8 cellular contexts compared by ENCODE assay signal in the genomic region with DNA sequence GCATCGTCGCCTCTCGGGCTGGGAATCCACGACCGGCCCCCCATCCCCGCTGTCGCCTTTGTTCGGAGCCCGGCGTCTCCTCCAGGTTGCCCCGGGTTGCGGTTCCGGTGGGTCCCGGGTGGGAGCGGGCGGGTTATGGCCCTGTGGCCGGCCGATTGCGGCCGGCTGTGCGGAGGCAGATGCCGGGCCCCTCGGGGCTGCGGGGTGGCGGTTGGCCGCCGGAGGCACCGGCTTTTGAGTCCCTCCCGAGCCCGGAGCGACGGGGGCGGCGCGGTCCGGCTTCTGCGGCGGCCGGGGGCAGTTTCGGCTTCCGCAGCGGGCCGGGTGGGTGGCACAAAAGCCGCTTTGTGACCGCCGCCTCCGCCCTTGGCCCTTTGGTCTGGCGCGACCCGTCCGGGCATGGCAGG. TPM values are rescaled to one million over a fixed set of nuclear protein-coding genes. Genes with fewer than 3 reads are reported as not detected.
DNase-seq lines count a peak whose midpoint lies in the region; ATAC-seq, FAIRE-seq and TF ChIP-seq lines count a peak whose summit lies in the region.

No MANE protein-coding gene starts in this region.

- no peak overlapping the region for H3K4me2 ChIP-seq in GM12878 (ENCODE audit: control insufficient read depth, insufficient read depth)

- H3K27ac ChIP-seq in GM12878 (ENCODE audit: control insufficient read depth, insufficient read depth) (peak overlapping the region; percentile 98), temporal lobe (ENCODE audit: low read depth, low read length) (peak overlapping the region; percentile 85)

- H3K79me2 ChIP-seq in GM12878 (ENCODE audit: control insufficient read depth, insufficient read depth, low read length), result peaks cover 50% of the 10 kb centered on the region

- RAD21 ChIA-PET in GM12878 (lab: Charles Lee; ENCODE audit: unreplicated experiment), result interaction anchor here (1.0 to 2.6 kb wide), 12 partner anchors 8 to 223 kb away, joined by 3 to 69 read pairs (median 6); a partner anchor contains a TSS

- in situ Hi-C loops in GM12878 (cut with MboI), result loop anchor here (5.0 kb wide), 1 partner anchor 220 kb away; no protein-coding TSS in a partner anchor

- no peak for TF ChIP-seq EP300 in GM12878 (IDR thresholded peaks at IDR 0.05; ENCODE audit: borderline replicate concordance in 1 of 2, control insufficient read depth in 1 of 2, low read depth in 2 of 2, low read length in 2 of 2)

- SMC1A ChIA-PET in GM12878 (lab: Charles Lee; ENCODE audit: uncharacterized antibody, unreplicated experiment), result interaction anchor here (1.0 to 2.3 kb wide), 7 partner anchors 46 to 220 kb away, joined by 3 to 55 read pairs (median 6); no protein-coding TSS in a partner anchor

- H3K9me3 ChIP-seq in GM12878 (replicated peaks; ENCODE audit: control insufficient read depth, insufficient read depth, low read length), result no peaks in the 10 kb centered on the region

- peak; percentile 42; the same call in 1 of the 2 replicates for TF ChIP-seq POLR2A in GM12878 (IDR thresholded peaks at IDR 0.05; ENCODE audit: low read depth, low read length)

- peak overlapping the region; percentile 82 for H3K9ac ChIP-seq in GM12878 (ENCODE audit: control insufficient read depth, insufficient read depth, low read length)

- WGBS in GM12878 (ENCODE audit: insufficient coverage, insufficient replicate concordance, low lambda C conversion rate, missing lambda C conversion rate), result under 1% methylated on average over 42 of the region's 51 CpGs

- peaks cover 0 to 3% of the 10 kb centered on the region in 2 experiments; a peak in 1 of 4 replicates for H3K36me3 ChIP-seq in GM12878 (ENCODE audit: control insufficient read depth in 2 of 2, insufficient read depth in 2 of 2, low read length in 1 of 2)
- H3K36me3 ChIP-seq in kidney epithelial cell (ENCODE audit: control insufficient read depth, insufficient read depth, low read length), result no peaks in the 10 kb centered on the region

- H2AFZ ChIP-seq in GM12878 (ENCODE audit: control insufficient read depth, low read depth, low read length), result peak overlapping the region; percentile 30; the same call in 1 of the 2 replicates

- intact Hi-C loops in GM12878 (cut with micrococcal nuclease; ENCODE audit: unreplicated experiment), result loop anchor here (1.0 to 5.0 kb wide), 2 partner anchors 67 to 265 kb away; no protein-coding TSS in a partner anchor

- H3K4me3 ChIP-seq in GM12878, result peak overlapping the region; percentile 80
- peak overlapping the region; percentile 99 for H3K4me3 ChIP-seq in kidney epithelial cell (ENCODE audit: low read depth, low read length)

- BruUV-seq in GM12878 (replicated peaks; lab: Mats Ljungman, UMichigan), result no TSS peak

- no peaks in the 10 kb centered on the region for H4K20me1 ChIP-seq in GM12878 (ENCODE audit: control insufficient read depth, insufficient read depth)

- TF ChIP-seq CTCF in GM12878 (IDR thresholded peaks at IDR 0.05 in 2 of 3, conservative IDR thresholded peaks at IDR 0.05 in 1 of 3; ENCODE audit: control insufficient read depth in 2 of 3, extremely low read depth in 1 of 3, insufficient read depth in 1 of 3, low read depth in 3 of 3, low read length in 3 of 3) (no peak), kidney epithelial cell (IDR thresholded peaks at IDR 0.05; ENCODE audit: insufficient read depth, low read length, poor library complexity, severe bottlenecking) (no peak)

- POLR2A ChIA-PET in GM12878 (lab: Charles Lee), result interaction anchor here (0.6 to 1.3 kb wide), 5 partner anchors 12 to 63 kb away, joined by 3 to 5 read pairs (median 3); a partner anchor contains a TSS

- H3K27me3 ChIP-seq in GM12878 (replicated peaks in 1 of 2; ENCODE audit: control insufficient read depth in 2 of 2, insufficient read depth in 2 of 2, low read length in 1 of 2) (no peaks in the 10 kb centered on the region), kidney epithelial cell (ENCODE audit: control insufficient read depth, insufficient read depth, low read length) (no peaks in the 10 kb centered on the region)

- no peak for FAIRE-seq in GM12878 (lab: Jason Lieb, UNC)

- ATAC-seq in HG03280 (IDR thresholded peaks at IDR 0.05; ENCODE audit: unreplicated experiment), result peak; percentile 1
- ATAC-seq in GM12878, result peak; percentile 7

- peak; percentile 50 for DNase-seq in NK-92 treated with Interleukin-12 subunit alpha and Interleukin-12 subunit beta, amount 100 ng/mL, for 24 hours (lab: John Stamatoyannopoulos, UW)
- DNase-seq in NK-92 (lab: John Stamatoyannopoulos, UW; ENCODE audit: unreplicated experiment) (no peak), GM12878 (ENCODE audit: low read depth, low spot score) (no peak), kidney epithelial cell (ENCODE audit: low read depth) (no peak), mucosa of gallbladder (ENCODE audit: low spot score) (no peak), NCI-H2107 treated with DMSO at 0.1 percent for 48 hours (lab: John Stamatoyannopoulos, UW; ENCODE audit: unreplicated experiment) (no peak)

- TF ChIP-seq RAD21 in GM12878 (IDR thresholded peaks at IDR 0.05; ENCODE audit: insufficient read depth, low read depth, low read length), result no peak

- H3K4me1 ChIP-seq in GM12878 (ENCODE audit: control insufficient read depth, insufficient read depth, low read length), result no peaks in the 10 kb centered on the region; the same call in 1 of the 2 replicates

- CTCF ChIA-PET in GM12878 (lab: Yijun Ruan, JAX), result interaction anchor here (1.0 to 2.5 kb wide), 10 partner anchors 26 to 220 kb away, joined by 3 to 52 read pairs (median 6); no protein-coding TSS in a partner anchor

TF ChIP-seq in GM12878, 131 proteins besides CTCF, POLR2A, EP300 and RAD21:
- TF ChIP-seq, protein P1, sequence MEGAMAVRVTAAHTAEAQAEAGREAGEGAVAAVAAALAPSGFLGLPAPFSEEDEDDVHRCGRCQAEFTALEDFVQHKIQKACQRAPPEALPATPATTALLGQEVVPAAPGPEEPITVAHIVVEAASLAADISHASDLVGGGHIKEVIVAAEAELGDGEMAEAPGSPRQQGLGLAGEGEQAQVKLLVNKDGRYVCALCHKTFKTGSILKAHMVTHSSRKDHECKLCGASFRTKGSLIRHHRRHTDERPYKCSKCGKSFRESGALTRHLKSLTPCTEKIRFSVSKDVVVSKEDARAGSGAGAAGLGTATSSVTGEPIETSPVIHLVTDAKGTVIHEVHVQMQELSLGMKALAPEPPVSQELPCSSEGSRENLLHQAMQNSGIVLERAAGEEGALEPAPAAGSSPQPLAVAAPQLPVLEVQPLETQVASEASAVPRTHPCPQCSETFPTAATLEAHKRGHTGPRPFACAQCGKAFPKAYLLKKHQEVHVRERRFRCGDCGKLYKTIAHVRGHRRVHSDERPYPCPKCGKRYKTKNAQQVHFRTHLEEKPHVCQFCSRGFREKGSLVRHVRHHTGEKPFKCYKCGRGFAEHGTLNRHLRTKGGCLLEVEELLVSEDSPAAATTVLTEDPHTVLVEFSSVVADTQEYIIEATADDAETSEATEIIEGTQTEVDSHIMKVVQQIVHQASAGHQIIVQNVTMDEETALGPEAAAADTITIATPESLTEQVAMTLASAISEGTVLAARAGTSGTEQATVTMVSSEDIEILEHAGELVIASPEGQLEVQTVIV (IDR thresholded peaks at IDR 0.05; ENCODE audit: borderline replicate concordance, partially characterized antibody), result no peak
- TF ChIP-seq NR2F1 (conservative IDR thresholded peaks at IDR 0.05) (peak; percentile 44; the same call in 1 of the 2 replicates), YY1 (IDR thresholded peaks at IDR 0.05; ENCODE audit: low read depth, low read length) (peak; percentile 9; the same call in 1 of the 2 replicates), SMAD1 (IDR thresholded peaks at IDR 0.05; ENCODE audit: low read depth, partially characterized antibody) (no peak), EED (IDR thresholded peaks at IDR 0.05; ENCODE audit: low read depth) (no peak), TBL1XR1 (IDR thresholded peaks at IDR 0.05; ENCODE audit: low read depth, low read length) (0 out of 2 replicates have a peak, but pooled peaks have one; percentile 12), TARDBP (IDR thresholded peaks at IDR 0.05; ENCODE audit: borderline replicate concordance) (no peak)

RNA-seq across cellular contexts. Expression of a gene that starts 0.5 kb away (rescaled TPM):
- 33.9 and 34.0 TPM in 2 replicates for total RNA-seq in GM12878 (2013; cell fraction: nucleolus; rRNA removed)
- total RNA-seq in GM12878 (2014; rRNA removed), result 14.0 and 18.3 TPM in 2 replicates
- total RNA-seq in GM12878 (2014; rRNA removed; fragmentation: Illumina TruSeq; extraction: Trizol), result 9.4 and 12.0 TPM in 2 replicates
- 67.4 and 70.1 TPM in 2 replicates for total RNA-seq in GM12878 (2021)
- polyA plus RNA-seq in GM12878 (2011; ENCODE audit: low read depth), result 36.6 TPM
- 25.4 and 32.3 TPM in 2 replicates for polyA plus RNA-seq in GM12878 (2011; rRNA removed)
- polyA plus RNA-seq in GM12878 (2011; cell fraction: cytosol; rRNA removed), result 7.8 and 20.7 TPM in 2 replicates
- 19.5 and 20.0 TPM in 2 replicates for polyA plus RNA-seq in GM12878 (2011; cell fraction: nucleus; rRNA removed)
- polyA plus RNA-seq in GM12878 (2012), result 46.3 and 55.4 TPM in 2 replicates
- polyA plus RNA-seq in GM12878 (2014; fragmentation: Illumina TruSeq; extraction: Trizol), result 79.3 and 104 TPM in 2 replicates
- not detected for polyA plus RNA-seq in GM12878 (2014; fragmentation: Nextera tagmentation; extraction: Ambion mirVana)
- polyA plus RNA-seq in GM12878 (2014; rRNA removed), result 8.5 and 10.5 TPM in 2 replicates
- polyA plus RNA-seq in GM12878 (2016; fragmentation: Nextera tagmentation; extraction: Ambion mirVana), result 100 to 1,000 TPM; 171 to 190 TPM
- 19.1 and 31.9 TPM in 2 replicates for polyA minus RNA-seq in GM12878 (2011; rRNA and poly(A)+ RNA removed)
- 25.9 and 30.9 TPM in 2 replicates for polyA minus RNA-seq in GM12878 (2011; cell fraction: cytosol; rRNA and poly(A)+ RNA removed)
- 38.3 and 65.9 TPM in 2 replicates for polyA minus RNA-seq in GM12878 (2011; cell fraction: nucleus; rRNA and poly(A)+ RNA removed)
- total RNA-seq in kidney epithelial cell, result 44.2 and 48.4 TPM in 2 replicates
- 117 TPM for total RNA-seq in temporal lobe
- total RNA-seq in mucosa of gallbladder, result 64.5 TPM
